8 cellular contexts compared by ENCODE assay signal in the genomic region with DNA sequence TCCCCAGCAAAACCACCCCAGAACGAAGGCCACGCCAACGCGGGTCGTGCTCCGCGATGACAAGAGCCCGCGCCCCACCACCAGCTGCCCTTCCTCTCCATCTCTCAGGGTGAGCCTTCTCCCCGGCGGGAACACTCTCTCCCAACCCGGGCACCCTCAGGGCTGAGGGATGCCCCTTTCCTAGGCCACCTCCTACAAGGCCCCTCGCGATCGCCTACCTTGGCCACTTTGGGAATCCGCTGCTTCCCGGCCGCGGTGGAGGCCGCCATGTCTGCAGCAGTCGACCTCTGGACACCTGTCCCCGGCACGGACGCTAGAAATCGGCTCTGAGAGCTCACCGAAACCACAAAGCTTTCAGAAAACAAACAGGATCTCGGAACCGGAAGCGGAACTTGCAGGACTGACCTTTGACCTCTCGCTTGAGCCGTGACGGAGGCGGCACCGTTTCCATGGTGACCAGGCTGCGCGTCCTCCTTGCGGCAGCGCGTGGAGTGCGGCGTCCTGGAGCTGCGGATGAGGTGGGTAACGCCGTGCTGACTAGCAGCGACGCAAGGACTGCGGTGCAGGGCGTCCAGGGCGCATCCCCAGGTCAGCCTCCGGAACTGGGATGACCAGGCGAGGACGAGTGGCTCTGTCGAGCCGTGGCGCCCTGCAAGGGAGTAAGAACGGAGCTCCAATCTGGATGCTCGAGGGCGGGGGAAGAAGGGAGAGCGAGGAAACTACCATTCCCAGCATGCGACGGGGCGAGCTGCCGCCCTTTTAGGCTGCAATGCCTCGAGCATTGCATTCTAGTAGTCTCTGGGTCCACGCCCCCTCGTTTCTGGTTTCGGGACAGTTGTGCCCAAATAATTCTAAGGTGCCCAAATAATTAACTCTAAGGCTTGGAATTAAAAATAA.
A peak's percentile ranks its signal among the peaks of the same experiment; 100 is the strongest.
DNase-seq lines count a peak whose midpoint lies in the region; ATAC-seq and TF ChIP-seq lines count a peak whose summit lies in the region.

A gene with protein sequence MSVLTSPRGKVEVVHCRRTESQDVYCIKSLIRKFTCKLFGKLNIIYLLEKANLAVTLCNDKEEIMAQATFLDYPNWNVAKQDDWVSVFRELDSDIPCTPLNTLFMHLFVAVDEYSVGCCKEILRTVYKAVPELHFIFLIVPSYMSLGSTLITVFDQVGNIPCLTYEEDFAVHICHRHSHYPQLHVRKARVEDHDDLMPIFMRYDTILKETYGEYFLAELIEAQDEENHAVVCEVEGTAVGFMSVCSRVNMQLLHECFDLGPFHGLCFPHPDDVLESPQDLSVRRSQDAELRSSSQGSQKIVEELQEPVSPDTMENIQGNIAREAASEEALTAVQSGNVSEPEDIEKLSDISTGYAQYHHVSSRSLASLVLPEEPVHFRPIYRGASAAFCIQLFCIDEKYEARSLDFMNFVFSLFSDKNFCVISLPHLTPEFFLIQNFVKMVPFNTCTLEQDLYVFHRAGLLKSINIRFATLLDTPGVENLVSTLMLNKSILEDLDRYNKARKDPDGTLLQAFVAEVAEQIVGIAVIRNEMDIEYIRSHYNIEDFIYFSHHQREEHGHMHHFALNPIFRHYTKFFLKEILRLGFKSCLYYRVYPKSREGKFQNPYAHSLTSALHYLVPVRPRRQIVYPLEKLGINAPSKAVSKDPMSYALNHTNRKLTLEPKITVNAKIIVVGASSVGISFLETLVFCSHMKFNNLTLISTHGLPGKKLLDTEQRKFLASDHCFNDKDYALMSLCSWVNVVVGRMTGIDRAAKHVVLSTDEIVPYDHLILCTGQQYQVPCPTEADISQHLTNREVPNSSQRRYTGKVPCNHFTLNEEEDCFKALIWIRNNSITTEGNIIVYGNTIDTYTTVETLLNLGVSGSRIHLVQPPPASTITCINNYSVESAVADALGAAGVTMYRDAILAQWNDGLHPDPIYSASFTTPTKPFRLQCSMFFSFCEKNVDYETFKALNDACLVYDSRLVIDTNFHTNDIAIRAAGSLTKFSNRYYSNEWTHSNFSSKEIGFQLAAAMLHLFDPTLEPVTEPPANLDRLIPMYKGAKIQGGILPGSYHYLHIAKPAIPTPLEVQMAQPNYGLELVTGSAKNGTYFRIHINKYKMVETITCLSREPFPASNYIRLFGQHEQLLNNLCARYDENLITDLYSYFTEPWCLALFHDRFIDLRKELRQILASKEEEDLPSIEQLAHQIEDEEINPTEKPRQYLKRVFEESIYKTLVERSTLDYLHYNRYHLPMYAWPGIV (plus strand): TSS at position 459 of the 897 bp plus-strand sequence. CDS start 4,122 bp downstream, outside the sequence.
A gene (minus strand): TSS at position 393 of the 897 bp plus-strand sequence. CDS start 124 bp downstream, at position 269.

- DNase-seq in NCI-H69 (lab: John Stamatoyannopoulos, UW) = peak; percentile 99
- DNase-seq in activated CD4-positive, alpha-beta T cell treated with anti-CD3 and anti-CD28 coated beads, Interleukin-2, amount 50 U/mL, for 24 hours (ENCODE audit: low read depth in 1 of 2, low spot score in 1 of 2) = peak; percentile 92 to 99
- peak; percentile 92 for DNase-seq in dedifferentiated amniotic fluid mesenchymal stem cell (ENCODE audit: extremely low spot score)
- peak; percentile 98 for DNase-seq in left kidney (ENCODE audit: low read depth, low spot score)
- peak; percentile 97 for DNase-seq in stimulated activated CD4-positive, alpha-beta T cell treated with anti-CD3 and anti-CD28 coated beads, Interleukin-1b, Interleukin-23, amount 100 ng/mL, for 48 hours

- ATAC-seq in GM19372 (IDR thresholded peaks at IDR 0.05; ENCODE audit: low read depth, unreplicated experiment) = peak; percentile 94
- ATAC-seq in HG03521 (IDR thresholded peaks at IDR 0.05; ENCODE audit: unreplicated experiment) = peak; percentile 91

- no peak; the same call in 1 of the 2 replicates for TF ChIP-seq CTCF in C4-2B (conservative IDR thresholded peaks at IDR 0.05)

- peak within 1 kb of the TSS; percentile 99 for H3K27ac ChIP-seq in C4-2B

Comparison
In these comparisons a context has a peak if more than half of its experiments do, and no peak if none do; other contexts are left out.
1. Peak in every context shown above with its lines: DNase-seq, ATAC-seq and H3K27ac ChIP-seq.